Comparison of ENCODE assay signal across 25 cellular contexts in the genomic region with DNA sequence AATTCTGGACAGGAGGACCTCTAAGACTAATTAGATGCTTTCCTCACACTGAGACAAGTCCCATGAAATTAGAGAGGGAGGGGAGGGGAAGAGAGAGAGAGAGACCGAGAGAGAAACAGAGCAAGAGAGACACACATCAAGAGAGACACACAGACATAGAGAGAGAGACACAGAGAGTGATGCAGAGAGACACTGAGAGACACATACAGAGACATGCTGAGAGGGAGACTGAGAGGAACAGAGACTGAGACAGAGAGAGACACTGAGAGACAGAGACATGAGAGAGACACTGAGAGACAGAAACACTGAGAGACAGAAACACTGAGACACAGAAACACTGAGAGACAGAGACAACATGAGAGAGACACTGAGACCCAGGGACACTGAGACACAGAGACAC.
"Had no signal": no experiment of that assay in that cellular context is flagged by ENCODE, and none has a peak within 500 bp of the region (broad histone marks: within the 10 kb centered on the region; RNA-seq: fewer than 3 reads in every experiment).

No MANE protein-coding gene starts in this region.

- H3K27me3 Mint-ChIP-seq: activated naive CD8-positive, alpha-beta T cell treated with anti-CD3 and anti-CD28 coated beads, Interleukin-2, amount 10 ng/mL, durations not matched to agents 7 days and 5 days had no signal

- H3K27ac Mint-ChIP-seq: activated naive CD4-positive, alpha-beta T cell treated with anti-CD3 and anti-CD28 coated beads for 36 hours; activated naive CD8-positive, alpha-beta T cell treated with anti-CD3 and anti-CD28 coated beads, Interleukin-2, amount 10 ng/mL, durations not matched to agents 7 days and 5 days; activated T-cell treated with anti-CD3 and anti-CD28 coated beads, Interleukin-2, amount 50 U/mL, for 72 hours; natural killer cell treated with Interleukin-12 subunit alpha and Interleukin-12 subunit beta and Interleukin-15 and Interleukin-18, amount 100 ng/mL, for 72 hours; type B pancreatic cell had no signal

- H3K4me1 ChIP-seq: breast epithelium, left lung, pancreas, psoas muscle, uterus had no signal

- H3K4me3 Mint-ChIP-seq: activated naive CD4-positive, alpha-beta T cell treated with anti-CD3 and anti-CD28 coated beads for 36 hours; activated naive CD8-positive, alpha-beta T cell treated with anti-CD3 and anti-CD28 coated beads, Interleukin-2, amount 10 ng/mL, durations not matched to agents 7 days and 5 days; activated T-cell treated with anti-CD3 and anti-CD28 coated beads, Interleukin-2, amount 50 U/mL, for 72 hours; central memory CD8-positive, alpha-beta T cell; natural killer cell treated with Interleukin-12 subunit alpha and Interleukin-12 subunit beta and Interleukin-15 and Interleukin-18, amount 100 ng/mL, for 72 hours; type B pancreatic cell had no signal

- H3K27ac ChIP-seq: breast epithelium, left lung, pancreas, psoas muscle, right atrium auricular region, spleen, uterus had no signal

- H3K36me3 Mint-ChIP-seq: activated naive CD8-positive, alpha-beta T cell treated with anti-CD3 and anti-CD28 coated beads, Interleukin-2, amount 10 ng/mL, durations not matched to agents 7 days and 5 days; natural killer cell treated with Interleukin-12 subunit alpha and Interleukin-12 subunit beta and Interleukin-15 and Interleukin-18, amount 100 ng/mL, for 72 hours; type B pancreatic cell had no signal

- H3K36me3 ChIP-seq: breast epithelium, left lung, pancreas, right atrium auricular region, spleen, uterus had no signal

- H3K27me3 ChIP-seq: breast epithelium, pancreas, right atrium auricular region, uterus had no signal

- H3K4me3 ChIP-seq: breast epithelium, left lung, lung, mucosa of descending colon, pancreas, psoas muscle, right atrium auricular region, spleen, uterus had no signal

- ATAC-seq: activated T-cell treated with anti-CD3 and anti-CD28 coated beads, Interleukin-2, amount 50 U/mL, for 72 hours; left lung; mucosa of descending colon; natural killer cell treated with Interleukin-12 subunit alpha and Interleukin-12 subunit beta and Interleukin-15 and Interleukin-18, amount 100 ng/mL, for 72 hours; pancreas had no signal

- DNase-seq: activated CD4-positive, alpha-beta T cell treated with anti-CD3 and anti-CD28 coated beads, Interleukin-2, amount 50 U/mL, for 1 hour; activated CD4-positive, CD25-positive, alpha-beta regulatory T cell treated with anti-CD3 and anti-CD28 coated beads, Interleukin-2, amount 50 U/mL, for 72 hours; activated effector memory CD4-positive, alpha-beta T cell treated with anti-CD3 and anti-CD28 coated beads, Interleukin-2, amount 50 U/mL, for 16 hours; activated naive CD4-positive, alpha-beta T cell treated with anti-CD3 and anti-CD28 coated beads for 36 hours; activated naive CD8-positive, alpha-beta T cell treated with anti-CD3 and anti-CD28 coated beads, Interleukin-2, amount 10 ng/mL, durations not matched to agents 7 days and 5 days; activated T-cell treated with anti-CD3 and anti-CD28 coated beads for 4 hours; activated T-cell treated with anti-CD3 and anti-CD28 coated beads, Interleukin-2, amount 50 U/mL, for 72 hours; amniotic stem cell; effector CD8-positive, alpha-beta T cell; kidney glomerular epithelial cell; left lung; mesendoderm; mucosa of descending colon; pancreas; psoas muscle; spleen; stimulated activated naive CD4-positive, alpha-beta T cell; T-helper 2 cell; uterus had no signal

- H3K9me3 ChIP-seq: breast epithelium, left lung, mucosa of descending colon, pancreas, psoas muscle, right atrium auricular region, spleen, uterus had no signal

- H3K9me3 Mint-ChIP-seq: activated naive CD4-positive, alpha-beta T cell treated with anti-CD3 and anti-CD28 coated beads for 36 hours; activated naive CD8-positive, alpha-beta T cell treated with anti-CD3 and anti-CD28 coated beads, Interleukin-2, amount 10 ng/mL, durations not matched to agents 7 days and 5 days; activated T-cell treated with anti-CD3 and anti-CD28 coated beads, Interleukin-2, amount 50 U/mL, for 72 hours; central memory CD8-positive, alpha-beta T cell; natural killer cell treated with Interleukin-12 subunit alpha and Interleukin-12 subunit beta and Interleukin-15 and Interleukin-18, amount 100 ng/mL, for 72 hours; type B pancreatic cell had no signal
